25 cellular contexts compared by ENCODE assay signal in the genomic region with DNA sequence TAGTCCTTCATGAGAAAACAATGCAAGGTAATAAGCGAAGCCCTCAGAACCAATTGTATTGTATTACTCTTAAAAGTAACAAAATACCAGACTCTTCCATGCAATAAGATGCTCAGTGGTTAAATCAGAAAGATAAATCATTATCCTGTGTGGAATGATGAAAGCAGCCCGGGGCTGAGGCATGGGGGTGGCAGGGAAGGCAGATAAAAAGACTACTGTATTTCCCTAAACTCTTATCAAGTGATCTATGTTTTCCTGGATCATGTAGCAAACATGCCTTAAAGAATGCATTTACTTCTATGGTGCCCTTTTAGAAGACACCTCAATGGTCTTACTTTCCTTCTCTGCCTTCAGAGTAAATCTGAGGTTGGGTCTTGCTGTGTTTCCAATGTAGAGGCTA.
"Had no signal": no experiment of that assay in that cellular context is flagged by ENCODE, and none has a peak within 500 bp of the region (broad histone marks: within the 10 kb centered on the region; RNA-seq: fewer than 3 reads in every experiment).

No MANE protein-coding gene starts in this region.

- H3K4me3 ChIP-seq: dorsolateral prefrontal cortex, heart right ventricle, left lung, psoas muscle, sigmoid colon, suprapubic skin, thyroid gland, upper lobe of left lung had no signal

- H3K27ac ChIP-seq: epithelial cell of prostate, heart right ventricle, left lung, psoas muscle, sigmoid colon, suprapubic skin, thyroid gland, upper lobe of left lung had no signal

- H3K9me3 ChIP-seq: psoas muscle, sigmoid colon, suprapubic skin, thyroid gland, upper lobe of left lung had no signal

- H3K27me3 ChIP-seq: dorsolateral prefrontal cortex, left lung, sigmoid colon, suprapubic skin, thyroid gland, upper lobe of left lung had no signal

- H3K4me1 ChIP-seq: heart right ventricle, left lung, psoas muscle, sigmoid colon, suprapubic skin, thyroid gland had no signal

- H3K36me3 ChIP-seq: heart right ventricle, left lung, sigmoid colon, suprapubic skin, thyroid gland, upper lobe of left lung had no signal

- ATAC-seq: esophagus mucosa; heart right ventricle; left lung; naive thymus-derived CD8-positive, alpha-beta T cell; psoas muscle; right cardiac atrium; stimulated activated naive B cell treated with anti-CD40 and anti-IgM and Interleukin-4, amounts not matched to agents 10 μg/mL and 1 μg/mL and 100 μg/mL, for 72 hours; stimulated activated naive CD8-positive, alpha-beta T cell treated with anti-CD3 and anti-CD28 coated beads, Interleukin-15, amount 100 ng/mL, for 72 hours had no signal

- DNase-seq: central memory CD4-positive, alpha-beta T cell; dorsolateral prefrontal cortex; effector CD4-positive, alpha-beta T cell; foreskin fibroblast; glutamatergic neuron; heart right ventricle; hippocampal formation; islet precursor cell; left lung; mesendoderm; midbrain; naive thymus-derived CD8-positive, alpha-beta T cell; nephron progenitor cell; nucleus accumbens; posterior cingulate gyrus; psoas muscle; right cardiac atrium; sigmoid colon; stimulated activated naive B cell treated with anti-CD40 and anti-IgM and Interleukin-4, amounts not matched to agents 10 μg/mL and 1 μg/mL and 100 μg/mL, for 72 hours; stimulated activated naive CD8-positive, alpha-beta T cell treated with anti-CD3 and anti-CD28 coated beads, Interleukin-15, amount 100 ng/mL, for 72 hours; thyroid gland; upper lobe of left lung had no signal
